ENCODE assay signal across 21 cellular contexts in genomic region chr7:14420768-14421167, GRCh38.
"Had no signal": no experiment of that assay in that cellular context is flagged by ENCODE, and none has a peak within 500 bp of the region (broad histone marks: within the 10 kb centered on the region; RNA-seq: fewer than 3 reads in every experiment).

No MANE protein-coding gene starts in this region.

- H3K36me3 ChIP-seq: breast epithelium, prostate gland, right atrium auricular region, suprapubic skin, upper lobe of left lung had no signal

- H3K4me3 Mint-ChIP-seq: nephron; stimulated activated naive CD8-positive, alpha-beta T cell treated with anti-CD3 and anti-CD28 coated beads, Interleukin-15, Interleukin-2, amounts not matched to agents 100 ng/mL and 50 ng/mL, for 24 hours had no signal

- H3K27me3 ChIP-seq: breast epithelium, right atrium auricular region, suprapubic skin, upper lobe of left lung had no signal

- H3K27me3 Mint-ChIP-seq: stimulated activated naive CD8-positive, alpha-beta T cell treated with anti-CD3 and anti-CD28 coated beads, Interleukin-15, Interleukin-2, amounts not matched to agents 100 ng/mL and 50 ng/mL, for 24 hours had no signal

- H3K4me3 ChIP-seq: breast epithelium, coronary artery, prostate gland, right atrium auricular region, suprapubic skin, upper lobe of left lung had no signal

- H3K27ac ChIP-seq: breast epithelium, coronary artery, prostate gland, right atrium auricular region, suprapubic skin, upper lobe of left lung, VCaP had no signal

- DNase-seq: activated CD4-positive, alpha-beta T cell treated with anti-CD3 and anti-CD28 coated beads for 1 hour; activated CD8-positive, alpha-beta memory T cell treated with anti-CD3 and anti-CD28 coated beads for 24 hours; activated CD8-positive, alpha-beta memory T cell treated with anti-CD3 and anti-CD28 coated beads, Interleukin-2, amount 50 U/mL, for 48 hours; activated effector memory CD4-positive, alpha-beta T cell treated with anti-CD3 and anti-CD28 coated beads, Interleukin-2, amount 50 U/mL, for 16 hours; activated naive CD4-positive, alpha-beta T cell treated with anti-CD3 and anti-CD28 coated beads, Interleukin-2, amount 50 U/mL, for 16 hours; activated T-cell treated with anti-CD3 and anti-CD28 coated beads, Interleukin-2, amount 50 U/mL, for 48 hours; erythroblast; hypothalamus; midbrain; nucleus accumbens; stimulated activated CD4-positive, alpha-beta T cell treated with anti-CD3 and anti-CD28 coated beads, Interleukin-2, amount 100 ng/mL, for 24 hours; T1000; upper lobe of left lung had no signal

- H3K4me1 ChIP-seq: breast epithelium, prostate gland, suprapubic skin, upper lobe of left lung had no signal

- H3K9me3 Mint-ChIP-seq: stimulated activated naive CD8-positive, alpha-beta T cell treated with anti-CD3 and anti-CD28 coated beads, Interleukin-15, Interleukin-2, amounts not matched to agents 100 ng/mL and 50 ng/mL, for 24 hours had no signal

- H3K9me3 ChIP-seq: breast epithelium, prostate gland, right atrium auricular region, suprapubic skin, upper lobe of left lung had no signal

- H3K27ac Mint-ChIP-seq: nephron; stimulated activated naive CD8-positive, alpha-beta T cell treated with anti-CD3 and anti-CD28 coated beads, Interleukin-15, Interleukin-2, amounts not matched to agents 100 ng/mL and 50 ng/mL, for 24 hours had no signal
